Comparison of ENCODE assay signal across 8 cellular contexts in the genomic region with DNA sequence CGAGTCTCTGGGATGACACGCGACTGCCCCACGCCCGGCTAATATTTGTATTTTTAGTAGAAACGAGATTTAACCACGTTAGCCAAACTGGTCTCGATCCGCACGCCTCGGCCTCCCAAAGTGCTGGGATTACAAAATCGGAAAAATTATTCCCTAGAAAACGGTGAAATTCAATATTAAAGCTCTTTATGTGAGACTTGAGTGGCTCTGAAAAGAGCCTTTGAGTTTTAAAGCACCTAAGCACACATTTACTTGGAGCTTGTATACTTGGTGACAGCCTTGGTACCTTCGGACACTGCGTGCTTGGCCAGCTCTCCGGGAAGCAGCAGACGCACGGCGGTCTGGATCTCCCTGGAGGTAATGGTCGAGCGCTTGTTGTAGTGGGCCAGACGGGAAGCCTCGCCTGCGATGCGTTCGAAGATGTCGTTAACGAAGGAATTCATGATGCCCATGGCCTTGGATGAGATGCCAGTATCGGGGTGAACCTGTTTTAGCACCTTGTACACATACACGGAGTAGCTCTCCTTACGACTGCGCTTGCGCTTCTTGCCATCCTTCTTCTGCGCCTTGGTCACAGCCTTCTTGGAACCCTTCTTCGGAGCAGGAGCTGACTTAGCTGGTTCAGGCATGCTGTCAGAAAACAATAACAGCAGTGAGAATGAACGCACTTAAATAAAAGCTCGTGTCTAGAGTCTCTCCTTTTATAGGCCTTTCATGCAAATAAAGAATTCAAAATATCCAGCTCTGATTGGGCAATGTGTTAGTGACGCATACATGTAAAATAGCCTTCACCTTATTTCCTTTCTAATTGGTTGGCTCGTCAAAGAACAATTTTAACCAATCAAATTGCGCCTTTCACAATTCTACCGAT.
A peak's percentile ranks its signal among the peaks of the same experiment; 100 is the strongest.
DNase-seq lines count a peak whose midpoint lies in the region; ATAC-seq, FAIRE-seq and TF ChIP-seq lines count a peak whose summit lies in the region.

No MANE protein-coding gene starts in this region.

- H3K4me3 ChIP-seq in MG63 (peak overlapping the region; percentile 51), SJCRH30 (peak overlapping the region; percentile 53)

- DNase-seq in GM03348 (ENCODE audit: low spot score) (peak; percentile 88), H54 (ENCODE audit: insufficient read length, low spot score) (peak; percentile 51), MG63 (peak; percentile 82), SJCRH30 (peak; percentile 83 to 94), head of caudate nucleus (peak in 28 of 42 donors; percentile 31 to 76 (median 60)), omental fat pad (ENCODE audit: low spot score) (no peak), mesenteric fat pad (ENCODE audit: low spot score) (no peak)
- peak; percentile 28 for DNase-seq in activated naive CD8-positive, alpha-beta T cell treated with anti-CD3 and anti-CD28 coated beads, Interleukin-2, amount 50 U/mL, for 16 hours (ENCODE audit: low read depth, low spot score)

- peak; percentile 96 for FAIRE-seq in H54 (lab: Jason Lieb, UNC)

- ATAC-seq in omental fat pad (ENCODE audit: low FRiP score), result peak; percentile 78

- H3K9me3 ChIP-seq in MG63 (no peaks in the 10 kb centered on the region), SJCRH30 (replicated peaks) (no peaks in the 10 kb centered on the region)

- TF ChIP-seq CTCF in omental fat pad (IDR thresholded peaks at IDR 0.05), result no peak

- TF ChIP-seq POLR2A in H54 (IDR thresholded peaks at IDR 0.05; ENCODE audit: low read depth, low read length), result peak; percentile 61

- intact Hi-C loops in head of caudate nucleus (cut with DNase I), result no loop called here

- H3K27ac ChIP-seq in SJCRH30, result peak overlapping the region; percentile 52

- no peaks in the 10 kb centered on the region for H3K36me3 ChIP-seq in MG63
- H3K36me3 ChIP-seq in SJCRH30, result no peaks in the 10 kb centered on the region

- H3K27me3 ChIP-seq in MG63, result no peaks in the 10 kb centered on the region
- no peaks in the 10 kb centered on the region for H3K27me3 ChIP-seq in SJCRH30

- no peaks in the 10 kb centered on the region for H3K4me1 ChIP-seq in SJCRH30

Comparison
In these comparisons a context has a peak if more than half of its experiments do, and no peak if none do; other contexts are left out.
1. DNase-seq: peak in GM03348 (single experiment), H54 (single experiment), MG63 (single experiment), SJCRH30 (2 of 2), activated naive CD8-positive, alpha-beta T cell treated with anti-CD3 and anti-CD28 coated beads, Interleukin-2, amount 50 U/mL, for 16 hours (single experiment) and head of caudate nucleus (28 of 42); none in omental fat pad (single experiment) and mesenteric fat pad (single experiment).